In the genomic region with DNA sequence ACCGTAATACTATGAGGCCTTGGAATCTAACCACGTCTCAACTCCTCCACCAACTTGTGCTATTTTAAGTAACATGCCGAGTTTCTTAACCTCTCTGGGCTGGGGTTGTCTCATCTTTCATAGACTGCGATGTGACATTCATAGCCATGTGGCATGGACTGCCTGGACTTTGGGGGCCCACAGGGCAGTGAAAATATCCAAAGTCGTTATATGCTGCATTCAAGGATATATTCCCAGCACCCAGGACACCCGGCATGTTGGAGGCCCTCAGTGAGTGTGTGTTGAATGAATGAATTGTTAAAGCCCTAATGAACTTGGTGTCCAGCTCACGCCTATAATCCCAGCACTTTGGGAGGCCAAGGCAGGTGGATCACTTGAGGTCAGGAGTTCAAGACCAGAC, we compare ENCODE assay signal across 34 cellular contexts.
"Had no signal": no experiment of that assay in that cellular context is flagged by ENCODE, and none has a peak within 500 bp of the region (broad histone marks: within the 10 kb centered on the region; RNA-seq: fewer than 3 reads in every experiment).

No MANE protein-coding gene starts in this region.

- H3K27ac ChIP-seq: KMS-11 had no signal

- H3K9me3 ChIP-seq: MG63 had no signal

- H3K27me3 ChIP-seq: MG63 had no signal

- H3K36me3 ChIP-seq: MG63 had no signal

- H3K4me3 ChIP-seq: MG63 had no signal

- DNase-seq: Karpas-422, Kasumi-1, KG1, MG63, MM.1S, MV-4-11, NCI-H1048, NCI-H1092, NCI-H1092 treated with DMSO at 0.1 percent for 48 hours, NCI-H1105, NCI-H1105 treated with DMSO at 0.1 percent for 48 hours, NCI-H1417, NCI-H1417 treated with DMSO at 0.1 percent for 48 hours, NCI-H1436, NCI-H1436 treated with DMSO at 0.1 percent for 48 hours, NCI-H146, NCI-H1694, NCI-H1694 treated with DMSO at 0.1 percent for 48 hours, NCI-H187, NCI-H187 treated with DMSO at 0.1 percent for 48 hours, NCI-H1930, NCI-H2029, NCI-H2029 treated with DMSO at 0.1 percent for 48 hours, NCI-H2081, NCI-H2081 treated with DMSO at 0.1 percent for 48 hours, NCI-H2107, NCI-H2171, NCI-H2171 treated with DMSO at 0.1 percent for 48 hours, NCI-H2227 treated with DMSO at 0.1 percent for 48 hours, NCI-H226, NCI-H345, NCI-H446, NCI-H446 treated with DMSO at 0.1 percent for 48 hours had no signal
